ENCODE assay signal across 11 cellular contexts in the genomic region with DNA sequence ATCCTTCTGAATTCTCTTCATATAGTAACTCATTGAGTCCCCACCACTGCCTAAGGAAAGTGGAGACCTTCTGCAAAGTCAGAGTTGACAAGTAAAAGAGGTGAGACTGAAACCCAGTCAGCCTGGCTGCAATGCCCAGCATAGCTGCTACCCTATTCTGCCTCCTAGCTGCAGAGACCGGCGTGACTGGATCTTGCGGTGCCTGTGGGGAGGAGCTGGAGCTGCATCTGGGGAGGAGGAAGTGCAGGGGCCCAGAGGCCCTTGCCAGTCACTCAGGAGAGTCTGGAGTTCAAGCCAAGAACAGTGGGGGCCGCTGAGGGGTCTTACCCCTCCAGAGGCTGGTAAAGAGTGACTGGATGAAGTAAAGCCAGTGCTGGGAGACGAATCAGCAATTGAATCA. TPM values are rescaled to one million over a fixed set of nuclear protein-coding genes. Genes with fewer than 3 reads are reported as not detected.
DNase-seq lines count a peak whose midpoint lies in the region; ATAC-seq, FAIRE-seq and TF ChIP-seq lines count a peak whose summit lies in the region.
"Had no signal": no experiment of that assay in that cellular context is flagged by ENCODE, and none has a peak within 500 bp of the region (broad histone marks: within the 10 kb centered on the region; RNA-seq: fewer than 3 reads in every experiment).

No MANE protein-coding gene starts in this region.

- no peaks in the 10 kb centered on the region for H3K4me1 ChIP-seq in sigmoid colon

- ATAC-seq in HG03175 (IDR thresholded peaks at IDR 0.05; ENCODE audit: unreplicated experiment): peak; percentile 43
- ATAC-seq in activated T-cell treated with anti-CD3 and anti-CD28 coated beads, Interleukin-2, amount 50 U/mL, for 72 hours (replicated peaks in 1 of 2): peak in 1 of 2 donors; percentile 48
- ATAC-seq in GM18511 (IDR thresholded peaks at IDR 0.05; ENCODE audit: unreplicated experiment): no peak

- no peak overlapping the region for H3K27ac Mint-ChIP-seq in activated T-cell treated with anti-CD3 and anti-CD28 coated beads, Interleukin-2, amount 50 U/mL, for 72 hours

- H3K27me3 ChIP-seq in sigmoid colon: peaks cover 0 to 2% (median 0%) of the 10 kb centered on the region in 3 donors

- peaks cover 16% of the 10 kb centered on the region for H3K27me3 Mint-ChIP-seq in activated T-cell treated with anti-CD3 and anti-CD28 coated beads, Interleukin-2, amount 50 U/mL, for 72 hours (ENCODE audit: low read depth)

- H3K27ac ChIP-seq in sigmoid colon: no peak overlapping the region

- POLR2A ChIA-PET in GM10248 (lab: Yijun Ruan, JAX): no interaction called here

- intact Hi-C loops in sigmoid colon (cut with DNase I): no loop called here

- no peak for FAIRE-seq in D721Med (lab: Jason Lieb, UNC)

- H3K9me3 Mint-ChIP-seq in activated T-cell treated with anti-CD3 and anti-CD28 coated beads, Interleukin-2, amount 50 U/mL, for 72 hours: peaks cover 2 to 4% of the 10 kb centered on the region in 2 donors

- no peak for TF ChIP-seq EP300 in sigmoid colon (IDR thresholded peaks at IDR 0.05)

- no peak overlapping the region for H3K4me3 ChIP-seq in sigmoid colon

- H3K36me3 ChIP-seq in sigmoid colon: no peaks in the 10 kb centered on the region

- CTCF ChIA-PET in GM10248 (lab: Yijun Ruan, JAX): interaction anchor here (1.7 kb wide), 1 partner anchor 14 kb away, joined by 9 read pairs; no protein-coding TSS in a partner anchor

- no peak for DNase-seq in D721Med (ENCODE audit: insufficient read length, low spot score)
- peak; percentile 19 to 20 for DNase-seq in activated T-cell treated with anti-CD3 and anti-CD28 coated beads, Interleukin-2, amount 50 U/mL, for 72 hours
- DNase-seq in mucosa of gallbladder (ENCODE audit: low spot score): peak; percentile 32
- no peak for DNase-seq in Kasumi-1 (lab: John Stamatoyannopoulos, UW)
- DNase-seq in sigmoid colon: no peak
- DNase-seq in GM10248 (ENCODE audit: extremely low spot score): no peak
- DNase-seq: EL, GOT3, mammary epithelial cell had no signal

- WGBS in sigmoid colon, 2 donors: 18 to 26% methylated on average over 5 of the region's 5 CpGs

- peaks cover 2 to 3% of the 10 kb centered on the region in 2 donors for H3K36me3 Mint-ChIP-seq in activated T-cell treated with anti-CD3 and anti-CD28 coated beads, Interleukin-2, amount 50 U/mL, for 72 hours (ENCODE audit: insufficient read depth in 2 of 2)

- H3K4me3 Mint-ChIP-seq in activated T-cell treated with anti-CD3 and anti-CD28 coated beads, Interleukin-2, amount 50 U/mL, for 72 hours: no peak overlapping the region

- peaks cover 0 to 4% (median 0%) of the 10 kb centered on the region in 4 donors for H3K9me3 ChIP-seq in sigmoid colon

- no peaks in the 10 kb centered on the region for H3K4me1 Mint-ChIP-seq in activated T-cell treated with anti-CD3 and anti-CD28 coated beads, Interleukin-2, amount 50 U/mL, for 72 hours (ENCODE audit: low read depth)

- TF ChIP-seq CTCF in D721Med (IDR thresholded peaks at IDR 0.05; ENCODE audit: insufficient read depth, missing control alignments): peak; percentile 38
- no peak for TF ChIP-seq CTCF in sigmoid colon (IDR thresholded peaks at IDR 0.05)
- TF ChIP-seq CTCF in GM10248 (IDR thresholded peaks at IDR 0.05; ENCODE audit: control extremely low read depth, extremely low read depth, low read depth, missing control alignments): no peak

- no peak for TF ChIP-seq POLR2A in sigmoid colon (IDR thresholded peaks at IDR 0.05)

RNA-seq across cellular contexts. Expression of a gene that starts 35.0 kb away (rescaled TPM):
- total RNA-seq in activated T-cell treated with anti-CD3 and anti-CD28 coated beads, Interleukin-2, amount 50 U/mL, for 72 hours: not detected
- total RNA-seq in mucosa of gallbladder: 11.0 TPM
- 10 to 100 TPM in 1 of 4 donors, 1 to 10 TPM in 3; 3.6 to 19.7 (median 5.0) TPM for total RNA-seq in sigmoid colon
- polyA plus RNA-seq in sigmoid colon: 1 to 10 TPM in 2 of 3 donors, under 1 TPM in 1; 0.69 to 3.3 (median 1.2) TPM

Comparison
In these comparisons a context has a peak if more than half of its experiments do, and no peak if none do; other contexts are left out.
1. DNase-seq: peak in activated T-cell treated with anti-CD3 and anti-CD28 coated beads, Interleukin-2, amount 50 U/mL, for 72 hours (2 of 2) and mucosa of gallbladder (single experiment); none in D721Med (single experiment), Kasumi-1 (0 of 2), sigmoid colon (single experiment) and GM10248 (single experiment).
2. RNA of a gene that starts 35.0 kb away (total RNA-seq): 11.0 TPM in mucosa of gallbladder (single experiment) and 3.6 to 19.7 TPM in sigmoid colon; not detected in activated T-cell treated with anti-CD3 and anti-CD28 coated beads, Interleukin-2, amount 50 U/mL, for 72 hours; every median in the first group is over 4 times any median in the second.